ENCODE assay signal across 8 cellular contexts in genomic region chr6:16331328-16332174, GRCh38.
DNase-seq lines count a peak whose midpoint lies in the region; ATAC-seq lines count a peak whose summit lies in the region.

No MANE protein-coding gene starts in this region.

- no peak overlapping the region for H3K27ac Mint-ChIP-seq in activated CD4-positive, alpha-beta T cell treated with anti-CD3 and anti-CD28 coated beads, Interleukin-2, amount 10 ng/mL, durations not matched to agents 24 days and 14 days

- peaks cover 3% of the 10 kb centered on the region for H3K4me1 Mint-ChIP-seq in activated CD4-positive, alpha-beta T cell treated with anti-CD3 and anti-CD28 coated beads, Interleukin-2, amount 10 ng/mL, durations not matched to agents 24 days and 14 days

- DNase-seq in NCI-H345 (lab: John Stamatoyannopoulos, UW) (peak; percentile 6), NCI-H345 treated with DMSO at 0.1 percent for 48 hours (lab: John Stamatoyannopoulos, UW; ENCODE audit: unreplicated experiment) (no peak), NCI-H446 (lab: John Stamatoyannopoulos, UW) (peak; percentile 52 to 77), dermis microvascular lymphatic vessel endothelial cell (ENCODE audit: low read depth in 2 of 2) (peak; percentile 60 to 84), medulla oblongata (ENCODE audit: extremely low spot score) (peak; percentile 90)
- peak; percentile 85 for DNase-seq in activated CD4-positive, alpha-beta T cell treated with anti-CD3 and anti-CD28 coated beads, Interleukin-2, amount 10 ng/mL, durations not matched to agents 24 days and 14 days
- DNase-seq in stimulated activated CD8-positive, alpha-beta memory T cell treated with anti-CD3 and anti-CD28 coated beads, Interleukin-15, amount 100 ng/mL, for 1 hour (ENCODE audit: low read depth): peak; percentile 48

- intact Hi-C loops in activated CD4-positive, alpha-beta T cell treated with anti-CD3 and anti-CD28 coated beads, Interleukin-2, amount 10 ng/mL, durations not matched to agents 24 days and 14 days (cut with micrococcal nuclease): loop anchor here (1.0 to 5.0 kb wide), 11 partner anchors 9 to 755 kb away; partner anchors contain the start of gene ATXN1

- H3K27me3 Mint-ChIP-seq in activated CD4-positive, alpha-beta T cell treated with anti-CD3 and anti-CD28 coated beads, Interleukin-2, amount 10 ng/mL, durations not matched to agents 24 days and 14 days: no peaks in the 10 kb centered on the region

- no peak overlapping the region for H3K4me3 Mint-ChIP-seq in activated CD4-positive, alpha-beta T cell treated with anti-CD3 and anti-CD28 coated beads, Interleukin-2, amount 10 ng/mL, durations not matched to agents 24 days and 14 days

- peak; percentile 63 for ATAC-seq in HG02981 (IDR thresholded peaks at IDR 0.05; ENCODE audit: unreplicated experiment)

- peaks cover 24% of the 10 kb centered on the region for H3K36me3 Mint-ChIP-seq in activated CD4-positive, alpha-beta T cell treated with anti-CD3 and anti-CD28 coated beads, Interleukin-2, amount 10 ng/mL, durations not matched to agents 24 days and 14 days (ENCODE audit: low read depth)

- H3K9me3 Mint-ChIP-seq in activated CD4-positive, alpha-beta T cell treated with anti-CD3 and anti-CD28 coated beads, Interleukin-2, amount 10 ng/mL, durations not matched to agents 24 days and 14 days: no peaks in the 10 kb centered on the region
